1 cellular context compared by ENCODE assay signal in genomic region chr20:40763646-40764295, GRCh38.
TF ChIP-seq lines count a peak whose summit lies in the region.

No MANE protein-coding gene starts in this region.

TF ChIP-seq in GM23338, 12 proteins besides CTCF, POLR2A, EP300 and RAD21:
- TF ChIP-seq ZNF462 (CRISPR knock-in tag; IDR thresholded peaks at IDR 0.05) = no peak
- no peak for TF ChIP-seq ZNF331 (CRISPR knock-in tag; IDR thresholded peaks at IDR 0.05; ENCODE audit: low read depth)
- TF ChIP-seq POLR2AphosphoS5 (IDR thresholded peaks at IDR 0.05; ENCODE audit: low read depth) = no peak
